8 cellular contexts compared by ENCODE assay signal in the genomic region with DNA sequence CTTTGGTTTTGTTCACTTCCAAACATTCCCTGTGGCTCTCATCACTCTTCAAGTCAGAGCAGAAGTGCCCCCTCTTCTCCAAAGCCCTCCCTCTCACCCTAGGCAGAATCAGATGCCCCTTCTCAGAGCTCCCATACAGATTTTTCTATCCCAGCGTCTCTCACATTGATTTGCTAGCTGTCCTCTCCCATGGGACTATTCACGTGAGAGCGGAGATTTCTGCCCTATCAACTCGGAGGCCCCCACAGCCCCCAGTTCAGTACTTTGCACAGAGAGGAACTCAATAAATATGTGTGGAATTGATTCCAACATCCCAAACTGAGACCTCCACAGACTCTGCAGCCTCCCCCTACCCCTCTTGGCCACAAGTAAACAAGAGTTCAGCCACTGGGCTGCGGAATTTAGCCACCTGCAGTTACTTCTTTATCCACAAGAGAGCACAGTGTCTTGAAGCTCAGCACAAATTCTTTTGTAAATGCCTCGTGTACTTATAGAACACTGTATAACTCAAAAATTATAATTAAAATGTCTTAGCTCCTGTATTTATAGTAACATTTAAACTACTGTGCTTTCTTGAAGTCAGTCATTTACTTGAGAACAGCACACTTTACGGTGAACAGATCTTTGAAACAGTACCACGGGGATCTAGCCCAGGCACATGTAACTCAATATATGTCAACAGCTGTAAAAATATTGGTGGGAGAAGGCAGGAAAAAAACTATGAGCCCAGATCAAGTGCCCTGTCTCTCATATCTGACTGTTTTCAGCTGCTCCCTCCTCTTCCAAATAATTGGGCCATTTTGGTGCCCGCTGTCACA.
A peak's percentile ranks its signal among the peaks of the same experiment; 100 is the strongest.
DNase-seq lines count a peak whose midpoint lies in the region; ATAC-seq, FAIRE-seq and TF ChIP-seq lines count a peak whose summit lies in the region.

No MANE protein-coding gene starts in this region.

- H3K4me1 ChIP-seq in H1 (replicated peaks in 1 of 4; ENCODE audit: control insufficient read depth in 3 of 4, insufficient read depth in 4 of 4, low read length in 3 of 4) (peaks cover 9 to 25% (median 19%) of the 10 kb centered on the region in 4 experiments), prostate gland (replicated peaks) (no peaks in the 10 kb centered on the region)

- POLR2A ChIA-PET in H1 (lab: Charles Lee; ENCODE audit: partially characterized antibody) = interaction anchor here (0.7 to 1.2 kb wide), 5 partner anchors 11 to 146 kb away, joined by 3 to 4 read pairs (median 3); no protein-coding TSS in a partner anchor
- POLR2A ChIA-PET in activated CD4-positive, alpha-beta T cell treated with anti-CD3 and anti-CD28 coated beads for 36 hours (lab: Charles Lee) = interaction anchor here (0.6 kb wide), 1 partner anchor 130 kb away, joined by 3 read pairs; no protein-coding TSS in a partner anchor

- peak; percentile 44; the same call in 1 of the 2 replicates for TF ChIP-seq CTCF in GM12875 (IDR thresholded peaks at IDR 0.05; ENCODE audit: borderline replicate concordance, insufficient read depth, low read depth, low read length)
- TF ChIP-seq CTCF in H1 (IDR thresholded peaks at IDR 0.05; ENCODE audit: control extremely low read depth in 1 of 3, insufficient read depth in 1 of 3, low read depth in 1 of 3, low read length in 3 of 3) = peak; percentile 15 to 79 (median 65)
- peak in 3 of 4 experiments; percentile 16 to 43 (median 26) for TF ChIP-seq CTCF in prostate gland (IDR thresholded peaks at IDR 0.05)

- TF ChIP-seq RAD21 in H1 (IDR thresholded peaks at IDR 0.05 in 1 of 2, conservative IDR thresholded peaks at IDR 0.05 in 1 of 2; ENCODE audit: low read depth in 2 of 2, low read length in 2 of 2) = peak; percentile 51 to 68

- no peak overlapping the region for H2BK15ac ChIP-seq in H1 (ENCODE audit: low read length)

- no peak overlapping the region for H4K91ac ChIP-seq in H1 (replicated peaks; ENCODE audit: insufficient read length, low read length)

- H3K14ac ChIP-seq in H1 (ENCODE audit: insufficient read length) = no peak overlapping the region

- H3K27me3 Mint-ChIP-seq in activated CD4-positive, alpha-beta T cell treated with anti-CD3 and anti-CD28 coated beads for 36 hours = no peaks in the 10 kb centered on the region

- H4K20me1 ChIP-seq in H1 (replicated peaks in 1 of 2; ENCODE audit: control insufficient read depth in 1 of 2, insufficient read depth in 2 of 2, low read length in 2 of 2) = no peaks in the 10 kb centered on the region

- H2AK5ac ChIP-seq in H1 (ENCODE audit: low read depth, low read length) = peak overlapping the region; percentile 75; the same call in 1 of the 2 replicates

- H3K4me3 ChIP-seq in GM12875 (ENCODE audit: low read depth, low read length) (no peak overlapping the region), H1 (ENCODE audit: extremely low read depth in 1 of 4, insufficient read depth in 2 of 4, low read depth in 3 of 4, low read length in 4 of 4) (peak overlapping the region in 3 of 4 experiments; percentile 24 to 50 (median 38); a peak in 6 of 8 replicates), prostate gland (no peak overlapping the region)

- no peak overlapping the region for H3K27ac Mint-ChIP-seq in activated CD4-positive, alpha-beta T cell treated with anti-CD3 and anti-CD28 coated beads for 36 hours

- TF ChIP-seq EP300 in H1 (IDR thresholded peaks at IDR 0.05; ENCODE audit: borderline replicate concordance in 1 of 2, low read depth in 2 of 2, low read length in 2 of 2) = no peak

- H3K18ac ChIP-seq in H1 (ENCODE audit: extremely low read depth, low read length) = peak overlapping the region; percentile 93

- H3K4me3 Mint-ChIP-seq in activated CD4-positive, alpha-beta T cell treated with anti-CD3 and anti-CD28 coated beads for 36 hours = no peak overlapping the region

- no peak overlapping the region for H2BK12ac ChIP-seq in H1 (ENCODE audit: low read depth, low read length)

- no peaks in the 10 kb centered on the region for H3K9me3 Mint-ChIP-seq in activated CD4-positive, alpha-beta T cell treated with anti-CD3 and anti-CD28 coated beads for 36 hours (ENCODE audit: low read depth)

- H3K27ac ChIP-seq in H1 (ENCODE audit: low read depth, low read length) (0 out of 2 replicates have a peak overlapping the region, but pooled peaks have one; percentile 39), prostate gland (no peak overlapping the region)

- H3K79me2 ChIP-seq in H1 (ENCODE audit: control insufficient read depth in 1 of 2, insufficient read depth in 2 of 2, low read length in 2 of 2) = no peaks in the 10 kb centered on the region

- intact Hi-C loops in prostate gland (cut with DNase I) = no loop called here
- intact Hi-C loops in activated CD4-positive, alpha-beta T cell treated with anti-CD3 and anti-CD28 coated beads for 36 hours (cut with DNase I, micrococcal nuclease) = no loop called here

- H2AFZ ChIP-seq in H1 (ENCODE audit: low read length) = no peak overlapping the region

- no peak overlapping the region; the same call in 1 of the 2 replicates for H2BK5ac ChIP-seq in H1 (ENCODE audit: low read depth, low read length)

- H3K79me1 ChIP-seq in H1 (ENCODE audit: low read depth, low read length) = peaks cover 2% of the 10 kb centered on the region; the same call in 1 of the 2 replicates

- WGBS in H1 (ENCODE audit: extremely low coverage in 1 of 2, insufficient coverage in 1 of 2, insufficient read length in 1 of 2, insufficient replicate concordance in 2 of 2, low coverage in 1 of 2, low lambda C conversion rate in 2 of 2, missing lambda C conversion rate in 1 of 2), 2 experiments = 41% methylated on average over 9 of the region's 9 CpGs; no CpG with 5 or more reads in 1 of the 2 experiments
- 49% methylated on average over 9 of the region's 9 CpGs for WGBS in prostate gland

- no peak overlapping the region for H3K23ac ChIP-seq in H1 (ENCODE audit: insufficient read length)

- H2BK20ac ChIP-seq in H1 (ENCODE audit: low read length) = no peak overlapping the region

- H3K23me2 ChIP-seq in H1 (ENCODE audit: low read depth, low read length) = peaks cover 8% of the 10 kb centered on the region; the same call in 1 of the 2 replicates

- no peak overlapping the region for H3K56ac ChIP-seq in H1 (replicated peaks; ENCODE audit: insufficient read length, low read depth, low read length)

- no peak for ATAC-seq in GM18868 (IDR thresholded peaks at IDR 0.05; ENCODE audit: unreplicated experiment)
- ATAC-seq in activated CD4-positive, alpha-beta T cell treated with anti-CD3 and anti-CD28 coated beads for 36 hours = no peak

- no peaks in the 10 kb centered on the region for H3K4me1 Mint-ChIP-seq in activated CD4-positive, alpha-beta T cell treated with anti-CD3 and anti-CD28 coated beads for 36 hours

- H4K8ac ChIP-seq in H1 (ENCODE audit: extremely low read depth, insufficient read depth, low read length) = no peak overlapping the region

- no peaks in the 10 kb centered on the region for H3K36me3 Mint-ChIP-seq in activated CD4-positive, alpha-beta T cell treated with anti-CD3 and anti-CD28 coated beads for 36 hours (ENCODE audit: low read depth)

- no peaks in the 10 kb centered on the region; a peak in 2 of 7 replicates for H3K27me3 ChIP-seq in H1 (replicated peaks in 1 of 4; ENCODE audit: control insufficient read depth in 3 of 4, extremely low read depth in 1 of 4, insufficient read depth in 3 of 4, low read length in 3 of 4)
- H3K27me3 ChIP-seq in prostate gland (replicated peaks; ENCODE audit: insufficient read depth) = no peaks in the 10 kb centered on the region

- H2BK120ac ChIP-seq in H1 (replicated peaks; ENCODE audit: low read depth, low read length) = no peak overlapping the region

- no peak for TF ChIP-seq POLR2A in H1 (IDR thresholded peaks at IDR 0.05; ENCODE audit: control extremely low read depth in 1 of 2, low read depth in 2 of 2, low read length in 2 of 2)
- TF ChIP-seq POLR2A in prostate gland (IDR thresholded peaks at IDR 0.05) = no peak

- H4K5ac ChIP-seq in H1 (ENCODE audit: insufficient read length, low read depth, low read length) = no peak overlapping the region

- H3K9me3 ChIP-seq in H1 (ENCODE audit: insufficient read depth in 2 of 2, low read depth in 1 of 2, low read length in 1 of 2) (no peaks in the 10 kb centered on the region), prostate gland (no peaks in the 10 kb centered on the region)

- peak overlapping the region; percentile 50 for H3K4ac ChIP-seq in H1 (replicated peaks; ENCODE audit: insufficient read length, low read depth, low read length)

- peak; percentile 80 for DNase-seq in NCI-H510A treated with DMSO at 0.1 percent for 48 hours (lab: John Stamatoyannopoulos, UW)
- DNase-seq in H1 (ENCODE audit: low read depth in 1 of 2, low spot score in 2 of 2) = no peak
- DNase-seq in prostate gland (ENCODE audit: low spot score) = no peak
- DNase-seq in cerebellar nuclear complex (lab: John Stamatoyannopoulos, UW) = no peak
- no peak for DNase-seq in activated CD4-positive, alpha-beta T cell treated with anti-CD3 and anti-CD28 coated beads for 36 hours
- no peak for DNase-seq in stimulated activated naive CD4-positive, alpha-beta T cell treated with Interleukin-2 at 50 U/mL for 16 hours (lab: John Stamatoyannopoulos, UW)

- peak; percentile 73 for FAIRE-seq in H1 (lab: Jason Lieb, UNC)

- H3K9ac ChIP-seq in H1 (replicated peaks in 1 of 4; ENCODE audit: extremely low read depth in 1 of 4, low read depth in 3 of 4, low read length in 3 of 4) = no peak overlapping the region; a peak in 1 of 7 replicates

- peak overlapping the region; percentile 68 to 76 for H3K4me2 ChIP-seq in H1 (ENCODE audit: insufficient read depth in 1 of 2, low read depth in 2 of 2, low read length in 2 of 2)

- CTCF ChIA-PET in H1 (lab: Charles Lee; ENCODE audit: partially characterized antibody) = interaction anchor here (0.8 to 13.1 kb wide), 46 partner anchors 8 to 365 kb away, joined by 3 to 165 read pairs (median 5); no protein-coding TSS in a partner anchor
- CTCF ChIA-PET in activated CD4-positive, alpha-beta T cell treated with anti-CD3 and anti-CD28 coated beads for 36 hours (lab: Charles Lee) = interaction anchor here (0.6 kb wide), 1 partner anchor 42 kb away, joined by 4 read pairs; no protein-coding TSS in a partner anchor

- H3K36me3 ChIP-seq in H1 (ENCODE audit: control insufficient read depth in 2 of 4, insufficient read depth in 4 of 4, low read length in 3 of 4) = no peaks in the 10 kb centered on the region
- H3K36me3 ChIP-seq in prostate gland = no peaks in the 10 kb centered on the region

TF ChIP-seq in H1, 55 proteins besides CTCF, POLR2A, EP300 and RAD21 (continues in another document):
- TF ChIP-seq TEAD4 (IDR thresholded peaks at IDR 0.05; ENCODE audit: low read depth, low read length) = peak; percentile 47; the same call in 1 of the 2 replicates

Comparison
In these comparisons a context has a peak if more than half of its experiments do, and no peak if none do; other contexts are left out.
1. H3K4me3 ChIP-seq: peak in H1 (3 of 4); none in GM12875 (single experiment) and prostate gland (0 of 2).
2. Peak in every context shown above with its lines, with median percentiles within 50 percentile points of each other: CTCF ChIP-seq.